Comparison of ENCODE assay signal across 10 cellular contexts in the genomic region with DNA sequence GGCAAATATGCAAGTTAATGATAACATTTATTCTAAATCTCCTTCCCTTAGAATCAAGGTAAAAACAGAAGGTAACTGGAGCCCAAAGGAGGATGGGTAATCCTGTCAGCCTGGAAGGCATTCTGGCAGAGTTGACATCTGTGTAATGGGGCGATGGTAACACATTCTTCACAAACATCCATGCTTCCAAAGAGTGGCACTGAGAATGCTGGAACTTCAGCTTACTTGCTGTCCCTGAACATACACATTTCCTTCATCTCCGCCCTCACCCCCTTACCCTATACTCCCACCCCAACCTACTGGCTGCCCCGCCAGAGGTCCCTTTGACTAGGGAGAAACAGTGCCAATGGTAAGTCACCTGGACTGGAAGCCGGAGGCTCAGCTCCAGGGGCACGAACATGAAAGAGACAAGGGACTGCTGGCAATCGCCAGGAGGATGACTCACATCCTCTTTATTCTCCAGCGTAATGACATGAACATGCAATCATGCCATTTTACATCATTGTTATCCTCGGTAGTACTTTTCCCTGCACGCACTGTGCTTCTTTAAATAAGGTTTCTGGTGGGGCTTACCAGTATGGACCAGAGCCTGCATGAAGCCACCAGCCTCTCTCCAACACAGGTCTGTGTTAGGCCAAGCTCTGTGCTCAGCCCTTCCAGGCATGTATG.
DNase-seq lines count a peak whose midpoint lies in the region; ATAC-seq and TF ChIP-seq lines count a peak whose summit lies in the region.
"Had no signal": no experiment of that assay in that cellular context is flagged by ENCODE, and none has a peak within 500 bp of the region (broad histone marks: within the 10 kb centered on the region; RNA-seq: fewer than 3 reads in every experiment).

No MANE protein-coding gene starts in this region.

- in situ Hi-C loops in astrocyte of the cerebellum (cut with HindIII; ENCODE audit: low sequenced_read_pairs): no loop called here

- no peak for TF ChIP-seq CTCF in astrocyte of the cerebellum (IDR thresholded peaks at IDR 0.05; ENCODE audit: low read depth, low read length, missing control alignments)

- no peak overlapping the region for H2BK12ac ChIP-seq in neuronal stem cell (ENCODE audit: low read length)

- H3K9me3 ChIP-seq in neuronal stem cell (replicated peaks in 1 of 2; ENCODE audit: control insufficient read depth in 2 of 2, insufficient read depth in 1 of 2, low read depth in 1 of 2, low read length in 2 of 2): no peaks in the 10 kb centered on the region

- ATAC-seq in HG03460 (IDR thresholded peaks at IDR 0.05; ENCODE audit: unreplicated experiment): no peak
- ATAC-seq: stimulated activated effector memory CD8-positive, alpha-beta T cell treated with anti-CD3 and anti-CD28 coated beads, Interleukin-12 subunit alpha, Interleukin-12 subunit beta, amount 100 ng/mL, for 72 hours had no signal

- H2BK120ac ChIP-seq in neuronal stem cell (ENCODE audit: low read depth, low read length): no peak overlapping the region

- no peak overlapping the region for H2BK5ac ChIP-seq in neuronal stem cell (ENCODE audit: low read length)

- no peak overlapping the region for H3K9ac ChIP-seq in neuronal stem cell (ENCODE audit: low read depth, low read length, poor library complexity)

- peak; percentile 59 for DNase-seq in DMS53 treated with DMSO at 0.1 percent for 48 hours (lab: John Stamatoyannopoulos, UW; ENCODE audit: unreplicated experiment)
- peak; percentile 14 for DNase-seq in MV-4-11 (lab: John Stamatoyannopoulos, UW)
- peak; percentile 68 for DNase-seq in astrocyte of the cerebellum (ENCODE audit: low read depth)
- DNase-seq in neuronal stem cell (ENCODE audit: low spot score): no peak
- DNase-seq in activated T-cell treated with anti-CD3 and anti-CD28 coated beads for 4 hours: no peak
- DNase-seq in stimulated activated CD4-positive, alpha-beta T cell treated with anti-CD3 and anti-CD28 coated beads, Interleukin-1b, Interleukin-23, amount 100 ng/mL, for 48 hours: no peak
- no peak for DNase-seq in HuH-7.5 (ENCODE audit: low spot score)
- DNase-seq: activated naive CD4-positive, alpha-beta T cell treated with Interleukin-2 at 50 U/mL for 16 hours had no signal

- no peak overlapping the region for H3K4ac ChIP-seq in neuronal stem cell (ENCODE audit: low read length)

- peak overlapping the region; percentile 26 for H2AFZ ChIP-seq in neuronal stem cell (ENCODE audit: low read length)

- H4K91ac ChIP-seq in neuronal stem cell (ENCODE audit: low read depth, low read length, poor library complexity): no peak overlapping the region

- H3K27me3 ChIP-seq in neuronal stem cell (ENCODE audit: control insufficient read depth in 3 of 3, insufficient read depth in 3 of 3, low read depth in 1 of 3, low read length in 3 of 3): no peaks in the 10 kb centered on the region

- no CpG with 5 or more reads among the region's 9 CpGs for WGBS in neuronal stem cell (ENCODE audit: extremely low coverage in 2 of 2, insufficient read length in 2 of 2, insufficient replicate concordance in 1 of 2), 2 donors

- H3K27ac ChIP-seq in neuronal stem cell (replicated peaks; ENCODE audit: low read length): no peak overlapping the region

- no peak overlapping the region for H3K18ac ChIP-seq in neuronal stem cell (ENCODE audit: low read length)

- H3K14ac ChIP-seq in neuronal stem cell (ENCODE audit: low read length): no peak overlapping the region

- H3K4me1 ChIP-seq in neuronal stem cell (ENCODE audit: control insufficient read depth in 2 of 2, insufficient read depth in 1 of 2, low read depth in 1 of 2, low read length in 2 of 2): no peaks in the 10 kb centered on the region

- no peak overlapping the region for H2BK15ac ChIP-seq in neuronal stem cell (ENCODE audit: low read length)

- H3K4me3 ChIP-seq in astrocyte of the cerebellum (ENCODE audit: low read depth, low read length) (no peak overlapping the region), neuronal stem cell (ENCODE audit: low read length in 2 of 2) (no peak overlapping the region)

- no peak overlapping the region for H3K4me2 ChIP-seq in neuronal stem cell (ENCODE audit: insufficient read depth, low read length, poor library complexity, severe bottlenecking)

- H3K23ac ChIP-seq in neuronal stem cell (ENCODE audit: low read depth, low read length, poor library complexity): no peak overlapping the region

- no peak overlapping the region for H2AK5ac ChIP-seq in neuronal stem cell (ENCODE audit: low read depth, low read length)

- H4K8ac ChIP-seq in neuronal stem cell (ENCODE audit: low read depth, low read length): no peak overlapping the region

- no peaks in the 10 kb centered on the region for H3K36me3 ChIP-seq in neuronal stem cell (replicated peaks in 1 of 2; ENCODE audit: control insufficient read depth in 2 of 2, insufficient read depth in 2 of 2, low read length in 2 of 2)

- no peaks in the 10 kb centered on the region for H3K79me1 ChIP-seq in neuronal stem cell (ENCODE audit: low read depth, low read length)

Comparison
In these comparisons a context has a peak if more than half of its experiments do, and no peak if none do; other contexts are left out.
1. DNase-seq: peak in DMS53 treated with DMSO at 0.1 percent for 48 hours (single experiment), MV-4-11 (single experiment) and astrocyte of the cerebellum (single experiment); none in neuronal stem cell (single experiment), activated T-cell treated with anti-CD3 and anti-CD28 coated beads for 4 hours (single experiment), stimulated activated CD4-positive, alpha-beta T cell treated with anti-CD3 and anti-CD28 coated beads, Interleukin-1b, Interleukin-23, amount 100 ng/mL, for 48 hours (single experiment) and HuH-7.5 (single experiment).